Comparison of ENCODE assay signal across 8 cellular contexts in genomic region chr17:20944014-20944905, GRCh38.
DNase-seq lines count a peak whose midpoint lies in the region; TF ChIP-seq lines count a peak whose summit lies in the region.

No MANE protein-coding gene starts in this region.

- H3K27ac ChIP-seq in VCaP, result peak overlapping the region; percentile 38; the same call in 1 of the 2 replicates

- no peak for TF ChIP-seq EP300 in Ishikawa (IDR thresholded peaks at IDR 0.05; ENCODE audit: borderline replicate concordance)

- TF ChIP-seq CTCF in VCaP (conservative IDR thresholded peaks at IDR 0.05), result peak; percentile 88

- TF ChIP-seq RAD21 in Ishikawa (IDR thresholded peaks at IDR 0.05; ENCODE audit: low read depth), result peak; percentile 36; the same call in 1 of the 2 replicates

- DNase-seq in DMS153 treated with DMSO at 0.1 percent for 48 hours (lab: John Stamatoyannopoulos, UW; ENCODE audit: unreplicated experiment) (peak; percentile 23), islet precursor cell (peak; percentile 86), anterior cingulate cortex (lab: John Stamatoyannopoulos, UW) (no peak), nucleus accumbens (lab: John Stamatoyannopoulos, UW) (no peak), hypothalamus (lab: John Stamatoyannopoulos, UW) (no peak), GDM1 (lab: John Stamatoyannopoulos, UW) (no peak)

TF ChIP-seq in Ishikawa, 13 proteins besides CTCF, POLR2A, EP300 and RAD21:
- TF ChIP-seq TCF12 (IDR thresholded peaks at IDR 0.05; ENCODE audit: low read depth) (no peak), NFIC (IDR thresholded peaks at IDR 0.05) (peak; percentile 40; the same call in 1 of the 2 replicates)

Comparison
In these comparisons a context has a peak if more than half of its experiments do, and no peak if none do; other contexts are left out.
1. DNase-seq: peak in DMS153 treated with DMSO at 0.1 percent for 48 hours (single experiment) and islet precursor cell (single experiment); none in anterior cingulate cortex (0 of 58), nucleus accumbens (0 of 56), hypothalamus (0 of 51) and GDM1 (single experiment).